In genomic region chr22:46055176-46055850, GRCh38 we compare ENCODE assay signal across 8 cellular contexts.
DNase-seq lines count a peak whose midpoint lies in the region; ATAC-seq and TF ChIP-seq lines count a peak whose summit lies in the region.

No MANE protein-coding gene starts in this region.

- in situ Hi-C loops in HAP-1 (cut with MboI; ENCODE audit: low sequenced_read_pairs) = no loop called here

- H3K36me3 Mint-ChIP-seq in activated B cell treated with CpG ODN at 0.5 μM for 24 hours (ENCODE audit: low read depth) = peaks cover 3% of the 10 kb centered on the region

- peak overlapping the region; percentile 87 for H3K27ac Mint-ChIP-seq in activated B cell treated with CpG ODN at 0.5 μM for 24 hours

- H3K27me3 ChIP-seq in HAP-1 (ENCODE audit: low read depth) = no peaks in the 10 kb centered on the region
- no peaks in the 10 kb centered on the region for H3K27me3 ChIP-seq in foreskin keratinocyte
- H3K27me3 ChIP-seq in skeletal muscle satellite cell (ENCODE audit: control insufficient read depth, insufficient read depth, low read length) = no peaks in the 10 kb centered on the region

- no peak for TF ChIP-seq CTCF in activated B cell treated with CpG ODN at 0.5 μM for 24 hours (IDR thresholded peaks at IDR 0.05)
- TF ChIP-seq CTCF in foreskin keratinocyte (conservative IDR thresholded peaks at IDR 0.05) = no peak

- H3K9me3 ChIP-seq in HAP-1 (no peaks in the 10 kb centered on the region), skeletal muscle satellite cell (replicated peaks; ENCODE audit: low read length) (no peaks in the 10 kb centered on the region)

- DNase-seq in HAP-1 (ENCODE audit: low spot score in 2 of 2) (peak in 1 of 2 experiments; percentile 41), activated B cell treated with CpG ODN at 0.5 μM for 24 hours (no peak), foreskin keratinocyte (peak in 1 of 2 donors; percentile 26), dedifferentiated amniotic fluid mesenchymal stem cell (ENCODE audit: extremely low spot score) (no peak)

- ATAC-seq in activated B cell treated with CpG ODN at 0.5 μM for 24 hours (ENCODE audit: low read depth) (no peak), foreskin keratinocyte (no peak), GM21723 (IDR thresholded peaks at IDR 0.05; ENCODE audit: unreplicated experiment) (no peak), GM19463 (IDR thresholded peaks at IDR 0.05; ENCODE audit: unreplicated experiment) (no peak), HG03469 (IDR thresholded peaks at IDR 0.05; ENCODE audit: unreplicated experiment) (no peak)

- H3K4me3 ChIP-seq in HAP-1 (peak overlapping the region; percentile 44), skeletal muscle satellite cell (ENCODE audit: low read length) (peak overlapping the region; percentile 87)

- H3K4me2 ChIP-seq in skeletal muscle satellite cell (ENCODE audit: low read length) = peak overlapping the region; percentile 99

- H3K27ac ChIP-seq in foreskin keratinocyte = peak overlapping the region; percentile 69

- H3K36me3 ChIP-seq in HAP-1 (replicated peaks) = no peaks in the 10 kb centered on the region
- H3K36me3 ChIP-seq in skeletal muscle satellite cell (ENCODE audit: insufficient read depth, low read length) = peaks cover 14% of the 10 kb centered on the region

- H3K9me3 Mint-ChIP-seq in activated B cell treated with CpG ODN at 0.5 μM for 24 hours = no peaks in the 10 kb centered on the region

- H3K4me1 Mint-ChIP-seq in activated B cell treated with CpG ODN at 0.5 μM for 24 hours = peaks cover 63% of the 10 kb centered on the region

- CTCF ChIA-PET in activated B cell treated with CpG ODN at 0.5 μM for 24 hours (lab: Charles Lee) = no interaction called here

- H3K4me3 Mint-ChIP-seq in activated B cell treated with CpG ODN at 0.5 μM for 24 hours = peak overlapping the region; percentile 80

- H3K27me3 Mint-ChIP-seq in activated B cell treated with CpG ODN at 0.5 μM for 24 hours = no peaks in the 10 kb centered on the region

- POLR2A ChIA-PET in activated B cell treated with CpG ODN at 0.5 μM for 24 hours (lab: Charles Lee) = interaction anchor here (1.5 to 7.2 kb wide), 6 partner anchors 9 to 41 kb away, joined by 5 to 79 read pairs (median 26); no protein-coding TSS in a partner anchor

- H3K9ac ChIP-seq in skeletal muscle satellite cell (ENCODE audit: low read depth, low read length) = peak overlapping the region; percentile 94

- intact Hi-C loops in activated B cell treated with CpG ODN at 0.5 μM for 24 hours (cut with micrococcal nuclease) = no loop called here

- H3K4me1 ChIP-seq in HAP-1 (peaks cover 55% of the 10 kb centered on the region), foreskin keratinocyte (peaks cover 44% of the 10 kb centered on the region), skeletal muscle satellite cell (ENCODE audit: control insufficient read depth, insufficient read depth, low read length) (peaks cover 78% of the 10 kb centered on the region)
